ENCODE assay signal across 11 cellular contexts in genomic region chr7:130371059-130371458, GRCh38. TPM values are rescaled to one million over a fixed set of nuclear protein-coding genes. Genes with fewer than 3 reads are reported as not detected.
DNase-seq lines count a peak whose midpoint lies in the region; ATAC-seq and TF ChIP-seq lines count a peak whose summit lies in the region.
"Had no signal": no experiment of that assay in that cellular context is flagged by ENCODE, and none has a peak within 500 bp of the region (broad histone marks: within the 10 kb centered on the region; RNA-seq: fewer than 3 reads in every experiment).

No MANE protein-coding gene starts in this region.

- intact Hi-C loops in gastrocnemius medialis (cut with DNase I; ENCODE audit: low total_unique reads): no loop called here

- in situ Hi-C loops in gastrocnemius medialis (cut with MboI; ENCODE audit: low sequenced_read_pairs in 4 of 4): no loop called here

- no peak for TF ChIP-seq POLR2A in gastrocnemius medialis (IDR thresholded peaks at IDR 0.05)

- DNase-seq in H4 (ENCODE audit: low spot score) (peak; percentile 60), T1000 (lab: John Stamatoyannopoulos, UW) (peak; percentile 14), fibroblast of the aortic adventitia (ENCODE audit: low read depth) (peak; percentile 69), gastrocnemius medialis (peak in 1 of 2 donors; percentile 72), GM10266 (ENCODE audit: extremely low spot score) (no peak), NK-92 (lab: John Stamatoyannopoulos, UW; ENCODE audit: unreplicated experiment) (no peak), cortex of kidney (lab: John Stamatoyannopoulos, UW) (no peak)
- DNase-seq: CD8-positive, alpha-beta memory T cell; KG1 had no signal

- ATAC-seq in gastrocnemius medialis: no peak
- no peak for ATAC-seq in GM21390 (IDR thresholded peaks at IDR 0.05; ENCODE audit: unreplicated experiment)

- no peaks in the 10 kb centered on the region for H3K9me3 ChIP-seq in gastrocnemius medialis

- no peaks in the 10 kb centered on the region for H3K36me3 ChIP-seq in gastrocnemius medialis

- H3K27me3 ChIP-seq in gastrocnemius medialis: no peaks in the 10 kb centered on the region

- H3K27ac ChIP-seq in gastrocnemius medialis: peak overlapping the region in 3 of 4 donors; percentile 42 to 85 (median 79)

- H3K4me3 ChIP-seq in fibroblast of the aortic adventitia (ENCODE audit: low read depth, low read length) (no peak overlapping the region), gastrocnemius medialis (no peak overlapping the region)

- H3K4me1 ChIP-seq in gastrocnemius medialis: peaks cover 18 to 44% of the 10 kb centered on the region in 2 donors

- no peak for TF ChIP-seq CTCF in fibroblast of the aortic adventitia (IDR thresholded peaks at IDR 0.05; ENCODE audit: insufficient read depth, low read length)
- TF ChIP-seq CTCF in gastrocnemius medialis (IDR thresholded peaks at IDR 0.05 in 4 of 5, conservative IDR thresholded peaks at IDR 0.05 in 1 of 5): no peak
- no peak for TF ChIP-seq CTCF in GM10266 (IDR thresholded peaks at IDR 0.05; ENCODE audit: control insufficient read depth, insufficient read depth, low read depth, missing control alignments)

RNA-seq across cellular contexts. Expression of gene CPA1, which starts 9.2 kb away (rescaled TPM):
- total RNA-seq in H4 (2014; rRNA removed; shearing (Covaris generic)): not detected in 2 replicates
- total RNA-seq in fibroblast of the aortic adventitia (ENCODE audit: low replicate concordance): 0.45 and 0.90 TPM in 2 replicates
- total RNA-seq in gastrocnemius medialis: not detected
- total RNA-seq: CD8-positive, alpha-beta memory T cell had no signal

RNA-seq across cellular contexts. Expression of gene CPA5, which starts 26.4 kb away (rescaled TPM):
- not detected in 2 replicates for total RNA-seq in H4 (2014; rRNA removed; shearing (Covaris generic))
- 0.09 TPM in 1 of 2 replicates, not detected in the other for total RNA-seq in fibroblast of the aortic adventitia (ENCODE audit: low replicate concordance)
- not detected for total RNA-seq in gastrocnemius medialis
- total RNA-seq: mesenteric fat pad had no signal

Comparison
In these comparisons a context has a peak if more than half of its experiments do, and no peak if none do; other contexts are left out.
1. DNase-seq: peak in H4 (single experiment), T1000 (single experiment) and fibroblast of the aortic adventitia (single experiment); none in GM10266 (single experiment), NK-92 (single experiment) and cortex of kidney (single experiment).